22 cellular contexts compared by ENCODE assay signal in genomic region chr3:111335512-111335911, GRCh38.
DNase-seq lines count a peak whose midpoint lies in the region; ATAC-seq lines count a peak whose summit lies in the region.
"Had no signal": no experiment of that assay in that cellular context is flagged by ENCODE, and none has a peak within 500 bp of the region (broad histone marks: within the 10 kb centered on the region; RNA-seq: fewer than 3 reads in every experiment).

No MANE protein-coding gene starts in this region.

- 100% methylated on average over 1 of the region's 2 CpGs; no CpG with 5 or more reads in 1 of the 2 experiments for WGBS in mesodermal cell (ENCODE audit: insufficient coverage in 2 of 2), 2 experiments

- CTCF ChIA-PET in CD8-positive, alpha-beta memory T cell (lab: Charles Lee): interaction anchor here (1.3 kb wide), 1 partner anchor 12 kb away, joined by 3 read pairs; no protein-coding TSS in a partner anchor

- no peak overlapping the region for H3K27ac Mint-ChIP-seq in CD8-positive, alpha-beta memory T cell
- H3K27ac Mint-ChIP-seq: CD4-positive, CD25-positive, alpha-beta regulatory T cell; endodermal cell; HFFc6; nephron had no signal

- ATAC-seq in GM18867 (IDR thresholded peaks at IDR 0.05; ENCODE audit: unreplicated experiment) (peak; percentile 62), GM21360 (IDR thresholded peaks at IDR 0.05; ENCODE audit: unreplicated experiment) (peak; percentile 70), HG03039 (IDR thresholded peaks at IDR 0.05; ENCODE audit: unreplicated experiment) (peak; percentile 58)
- ATAC-seq: left ventricle myocardium superior had no signal

- H3K36me3 ChIP-seq in mesodermal cell (ENCODE audit: control insufficient read depth, insufficient read depth, low read length): no peaks in the 10 kb centered on the region
- no peaks in the 10 kb centered on the region for H3K36me3 ChIP-seq in CD8-positive, alpha-beta memory T cell (ENCODE audit: insufficient read depth, low read length)
- H3K36me3 ChIP-seq: adrenal gland had no signal

- peak overlapping the region; percentile 30 for H3K27ac ChIP-seq in mesodermal cell (ENCODE audit: low read depth, low read length, severe bottlenecking)
- H3K27ac ChIP-seq in CD8-positive, alpha-beta memory T cell (ENCODE audit: low read depth, low read length): no peak overlapping the region
- H3K27ac ChIP-seq: adrenal gland had no signal

- peaks cover 0 to 7% (median 0%) of the 10 kb centered on the region in 3 donors for H3K36me3 Mint-ChIP-seq in CD8-positive, alpha-beta memory T cell
- H3K36me3 Mint-ChIP-seq: CD4-positive, CD25-positive, alpha-beta regulatory T cell had no signal

- no peak overlapping the region for H3K4me3 ChIP-seq in mesodermal cell (ENCODE audit: extremely low read depth, insufficient read depth, low read length, poor library complexity, severe bottlenecking)
- no peak overlapping the region for H3K4me3 ChIP-seq in CD8-positive, alpha-beta memory T cell (ENCODE audit: low read length)
- H3K4me3 ChIP-seq: adrenal gland had no signal

- peaks cover 4% of the 10 kb centered on the region for H3K9me3 ChIP-seq in mesodermal cell (ENCODE audit: control insufficient read depth, low read length)
- no peaks in the 10 kb centered on the region for H3K9me3 ChIP-seq in CD8-positive, alpha-beta memory T cell (ENCODE audit: low read length)
- H3K9me3 ChIP-seq: adrenal gland had no signal

- peaks cover 0 to 7% (median 2%) of the 10 kb centered on the region in 5 donors for H3K9me3 Mint-ChIP-seq in CD8-positive, alpha-beta memory T cell

- H3K4me3 Mint-ChIP-seq in CD8-positive, alpha-beta memory T cell: no peak overlapping the region
- H3K4me3 Mint-ChIP-seq: CD4-positive, CD25-positive, alpha-beta regulatory T cell; central memory CD8-positive, alpha-beta T cell; endodermal cell; HFFc6; nephron had no signal

- peaks cover 2 to 14% (median 14%) of the 10 kb centered on the region in 3 donors for H3K4me1 Mint-ChIP-seq in CD8-positive, alpha-beta memory T cell

- no peaks in the 10 kb centered on the region for H3K27me3 Mint-ChIP-seq in CD8-positive, alpha-beta memory T cell
- H3K27me3 Mint-ChIP-seq: CD4-positive, CD25-positive, alpha-beta regulatory T cell; central memory CD8-positive, alpha-beta T cell had no signal

- POLR2A ChIA-PET in CD8-positive, alpha-beta memory T cell (lab: Charles Lee): no interaction called here

- no peaks in the 10 kb centered on the region for H3K27me3 ChIP-seq in CD8-positive, alpha-beta memory T cell (ENCODE audit: insufficient read depth, low read length, poor library complexity, severe bottlenecking)
- H3K27me3 ChIP-seq: adrenal gland had no signal

- no peak for DNase-seq in cerebellar cortex (ENCODE audit: low spot score)
- no peak for DNase-seq in CD8-positive, alpha-beta memory T cell
- no peak for DNase-seq in NCI-H1105 treated with DMSO at 0.1 percent for 48 hours (lab: John Stamatoyannopoulos, UW)
- DNase-seq: activated T-cell treated with anti-CD3 and anti-CD28 coated beads, Interleukin-2, amount 50 U/mL, for 1 hour; adrenal gland; CD4-positive, CD25-positive, alpha-beta regulatory T cell; endodermal cell; foreskin melanocyte; HFFc6; KBM-7; left ventricle myocardium superior; NCI-H146; NCI-H748 treated with DMSO at 0.1 percent for 48 hours; RPMI8226; stimulated activated CD4-positive, alpha-beta T cell treated with anti-CD3 and anti-CD28 coated beads, Interleukin-1b, Interleukin-23, amount 100 ng/mL, for 48 hours; trophoblast cell had no signal

- H3K4me1 ChIP-seq in mesodermal cell (ENCODE audit: control insufficient read depth, insufficient read depth, low read length, poor library complexity, severe bottlenecking): peaks cover 39% of the 10 kb centered on the region
- no peaks in the 10 kb centered on the region for H3K4me1 ChIP-seq in CD8-positive, alpha-beta memory T cell (ENCODE audit: insufficient read depth, low read length)
- H3K4me1 ChIP-seq: adrenal gland had no signal
